ENCODE assay signal across 8 cellular contexts in the genomic region with DNA sequence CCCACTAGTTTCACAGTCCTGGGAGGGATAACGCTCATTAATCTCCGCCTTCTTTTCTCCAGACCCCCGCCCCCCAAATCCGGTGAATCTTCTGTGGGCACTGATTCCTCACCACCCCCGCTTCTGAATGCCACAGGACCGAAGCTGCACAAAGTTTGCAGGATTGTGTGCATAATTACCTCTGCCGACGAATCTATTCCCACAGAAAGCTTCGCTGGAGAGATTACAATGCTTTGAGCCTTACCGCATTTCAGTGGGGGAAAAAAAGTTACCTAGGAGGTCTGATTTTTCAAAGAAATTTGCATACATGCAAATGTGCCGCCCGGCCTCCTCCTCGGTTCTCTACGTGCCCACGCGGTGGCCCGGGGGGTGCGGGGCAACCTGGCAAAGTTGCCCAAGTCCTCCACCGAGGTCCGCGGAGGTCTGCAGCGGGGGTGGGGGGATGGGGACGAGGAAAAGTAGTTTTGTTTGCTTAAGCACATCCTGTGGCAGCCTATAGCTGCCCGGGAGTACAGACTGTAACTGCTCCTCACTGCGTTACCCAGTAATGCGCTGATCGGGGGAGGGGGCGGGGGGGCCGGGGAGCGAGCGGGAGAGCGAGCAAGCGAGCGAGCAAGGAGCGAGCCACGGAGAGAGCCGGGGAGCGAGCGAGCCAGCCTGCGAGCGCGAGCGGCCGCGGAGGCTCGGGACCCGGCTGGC. TPM values are rescaled to one million over a fixed set of nuclear protein-coding genes. Genes with fewer than 3 reads are reported as not detected.
DNase-seq lines count a peak whose midpoint lies in the region; ATAC-seq, FAIRE-seq and TF ChIP-seq lines count a peak whose summit lies in the region.

No MANE protein-coding gene starts in this region.

- no peaks in the 10 kb centered on the region for H3K36me3 ChIP-seq in HepG2 (replicated peaks in 1 of 2; ENCODE audit: control insufficient read depth in 1 of 2, insufficient read depth in 2 of 2, low read length in 2 of 2)

- ATAC-seq in HepG2 (peak; percentile 67), HG03342 (IDR thresholded peaks at IDR 0.05; ENCODE audit: unreplicated experiment) (no peak)

- peaks cover 18% of the 10 kb centered on the region; the same call in 1 of the 2 replicates for H4K20me1 ChIP-seq in HepG2 (ENCODE audit: insufficient read depth, low read length)

- CTCF ChIA-PET in HepG2 (lab: Yijun Ruan, JAX; ENCODE audit: low intra/inter-chr PET ratio, low total read pairs), result no interaction called here

- BruUV-seq in HepG2 (replicated peaks; lab: Mats Ljungman, UMichigan), result TSS peak; percentile 79

- H3K9me3 ChIP-seq in HepG2 (ENCODE audit: low read length), result no peaks in the 10 kb centered on the region

- H3K27ac ChIP-seq in cingulate gyrus (ENCODE audit: low read depth, low read length), result peak overlapping the region; percentile 88
- H3K27ac ChIP-seq in HepG2 (ENCODE audit: extremely low read length, insufficient read depth, low read length), result peak overlapping the region; percentile 83

- peak; percentile 4 for FAIRE-seq in HepG2 (lab: Jason Lieb, UNC)

- peak overlapping the region; percentile 72 for H3K9ac ChIP-seq in HepG2 (ENCODE audit: insufficient read depth, low read depth, low read length)

- intact Hi-C loops in HepG2 (cut with micrococcal nuclease; ENCODE audit: unreplicated experiment), result loop anchor here (2.0 to 10.0 kb wide), 2 partner anchors 103 to 143 kb away; no protein-coding TSS in a partner anchor

- peak overlapping the region; percentile 32 for H3K4me3 ChIP-seq in NB4 (ENCODE audit: low read depth, low read length)
- peak overlapping the region; percentile 83 to 96 (median 95) for H3K4me3 ChIP-seq in HepG2 (replicated peaks in 1 of 3; ENCODE audit: insufficient read depth in 1 of 3, low read depth in 2 of 3, low read length in 3 of 3)

- no peak for TF ChIP-seq RAD21 in HepG2 (CRISPR knock-in tag; IDR thresholded peaks at IDR 0.05)

- peaks cover 51% of the 10 kb centered on the region for H3K4me1 ChIP-seq in HepG2 (ENCODE audit: insufficient read depth, low read length)

- H3K79me2 ChIP-seq in HepG2 (ENCODE audit: insufficient read depth, low read length), result peaks cover 58% of the 10 kb centered on the region

- TF ChIP-seq CTCF in NB4 (IDR thresholded peaks at IDR 0.05; ENCODE audit: low read depth, low read length), result no peak
- TF ChIP-seq CTCF in HepG2 (CRISPR knock-in tag; IDR thresholded peaks at IDR 0.05), result no peak

- TF ChIP-seq POLR2A in NB4 (IDR thresholded peaks at IDR 0.05; ENCODE audit: extremely low read depth, insufficient read length) (no peak), HepG2 (IDR thresholded peaks at IDR 0.05; ENCODE audit: insufficient read depth in 1 of 2, low read depth in 2 of 2, low read length in 2 of 2) (no peak; a peak in 1 of 4 replicates)

- DNase-seq in COLO668 (lab: John Stamatoyannopoulos, UW; ENCODE audit: unreplicated experiment), result peak; percentile 79
- DNase-seq in NB4 (ENCODE audit: low read depth), result peak; percentile 45
- DNase-seq in activated CD4-positive, alpha-beta T cell treated with anti-CD3 and anti-CD28 coated beads for 4 hours, result peak; percentile 47 to 61
- peak; percentile 83 for DNase-seq in HepG2 (ENCODE audit: low spot score)
- peak; percentile 62 for DNase-seq in stimulated activated CD4-positive, alpha-beta T cell treated with anti-CD3 and anti-CD28 coated beads, Interleukin-4, amount 100 ng/mL, for 1 hour
- DNase-seq in COLO829 (ENCODE audit: low spot score), result no peak

- in situ Hi-C loops in HepG2 (cut with HindIII; ENCODE audit: extremely low pct_ligation_motif_present, low pct_unique_long_range_greater_than_20kb), result no loop called here

- 3% methylated on average over 24 of the region's 47 CpGs for WGBS in HepG2 (ENCODE audit: low lambda C conversion rate)

- peak overlapping the region; percentile 78 for H3K4me2 ChIP-seq in HepG2 (ENCODE audit: low read depth, low read length)

- POLR2A ChIA-PET in HepG2 (lab: Yijun Ruan, JAX), result interaction anchor here (0.7 to 1.9 kb wide), 23 partner anchors 11 to 255 kb away, joined by 3 to 11 read pairs (median 4); no protein-coding TSS in a partner anchor

- TF ChIP-seq EP300 in HepG2 (IDR thresholded peaks at IDR 0.05; ENCODE audit: low read depth in 2 of 2, low read length in 2 of 2) (peak in 1 of 2 experiments; percentile 54; a peak in 2 of 4 replicates), HepG2 (CRISPR knock-in tag; IDR thresholded peaks at IDR 0.05; ENCODE audit: borderline replicate concordance) (no peak)

- H2AFZ ChIP-seq in HepG2 (ENCODE audit: low read length), result peak overlapping the region; percentile 25

- H3K27me3 ChIP-seq in HepG2 (ENCODE audit: control insufficient read depth in 1 of 2, insufficient read depth in 2 of 2, low read length in 2 of 2), result no peaks in the 10 kb centered on the region; a peak in 1 of 5 replicates

TF ChIP-seq in HepG2, 621 proteins besides CTCF, POLR2A, EP300 and RAD21 (continues in another document):
- no peak for TF ChIP-seq ZNF530 (CRISPR knock-in tag; IDR thresholded peaks at IDR 0.05; ENCODE audit: low read depth)
- TF ChIP-seq, protein P1, sequence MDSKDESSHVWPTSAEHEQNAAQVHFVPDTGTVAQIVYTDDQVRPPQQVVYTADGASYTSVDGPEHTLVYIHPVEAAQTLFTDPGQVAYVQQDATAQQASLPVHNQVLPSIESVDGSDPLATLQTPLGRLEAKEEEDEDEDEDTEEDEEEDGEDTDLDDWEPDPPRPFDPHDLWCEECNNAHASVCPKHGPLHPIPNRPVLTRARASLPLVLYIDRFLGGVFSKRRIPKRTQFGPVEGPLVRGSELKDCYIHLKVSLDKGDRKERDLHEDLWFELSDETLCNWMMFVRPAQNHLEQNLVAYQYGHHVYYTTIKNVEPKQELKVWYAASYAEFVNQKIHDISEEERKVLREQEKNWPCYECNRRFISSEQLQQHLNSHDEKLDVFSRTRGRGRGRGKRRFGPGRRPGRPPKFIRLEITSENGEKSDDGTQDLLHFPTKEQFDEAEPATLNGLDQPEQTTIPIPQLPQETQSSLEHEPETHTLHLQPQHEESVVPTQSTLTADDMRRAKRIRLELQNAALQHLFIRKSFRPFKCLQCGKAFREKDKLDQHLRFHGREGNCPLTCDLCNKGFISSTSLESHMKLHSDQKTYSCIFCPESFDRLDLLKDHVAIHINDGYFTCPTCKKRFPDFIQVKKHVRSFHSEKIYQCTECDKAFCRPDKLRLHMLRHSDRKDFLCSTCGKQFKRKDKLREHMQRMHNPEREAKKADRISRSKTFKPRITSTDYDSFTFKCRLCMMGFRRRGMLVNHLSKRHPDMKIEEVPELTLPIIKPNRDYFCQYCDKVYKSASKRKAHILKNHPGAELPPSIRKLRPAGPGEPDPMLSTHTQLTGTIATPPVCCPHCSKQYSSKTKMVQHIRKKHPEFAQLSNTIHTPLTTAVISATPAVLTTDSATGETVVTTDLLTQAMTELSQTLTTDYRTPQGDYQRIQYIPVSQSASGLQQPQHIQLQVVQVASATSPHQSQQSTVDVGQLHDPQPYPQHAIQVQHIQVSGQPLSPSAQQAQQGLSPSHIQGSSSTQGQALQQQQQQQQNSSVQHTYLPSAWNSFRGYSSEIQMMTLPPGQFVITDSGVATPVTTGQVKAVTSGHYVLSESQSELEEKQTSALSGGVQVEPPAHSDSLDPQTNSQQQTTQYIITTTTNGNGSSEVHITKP (CRISPR knock-in tag; IDR thresholded peaks at IDR 0.05; ENCODE audit: low read depth), result no peak
- TF ChIP-seq ZFP36 (IDR thresholded peaks at IDR 0.05; ENCODE audit: borderline replicate concordance, low read depth, low read length, partially characterized antibody), result no peak
- no peak for TF ChIP-seq KLF6 (CRISPR knock-in tag; IDR thresholded peaks at IDR 0.05)
- peak; percentile 59 for TF ChIP-seq PRPF4 (IDR thresholded peaks at IDR 0.05; ENCODE audit: low read depth, low read length, poor library complexity, severe bottlenecking)
- TF ChIP-seq ZFP41 (CRISPR knock-in tag; IDR thresholded peaks at IDR 0.05; ENCODE audit: borderline replicate concordance), result no peak
- TF ChIP-seq SPEN (CRISPR knock-in tag; IDR thresholded peaks at IDR 0.05; ENCODE audit: low read depth), result 0 out of 2 replicates have a peak, but pooled peaks have one; percentile 2

RNA-seq across cellular contexts. Expression of gene NFIA, which starts 0.6 kb away (rescaled TPM):
- 14.8 and 28.5 TPM in 2 replicates for total RNA-seq in HepG2 (2016; rRNA removed; fragmentation: Illumina TruSeq; extraction: Trizol)
- total RNA-seq in HepG2 (2016; cell fraction: cytosol; rRNA removed; fragmentation: Illumina TruSeq; extraction: Trizol; ENCODE audit: low read depth), result 8.1 and 8.4 TPM in 2 replicates
- total RNA-seq in HepG2 (2016; cell fraction: insoluble cytoplasmic fraction; rRNA removed; fragmentation: Illumina TruSeq; extraction: Trizol), result 11.5 and 25.9 TPM in 2 replicates
- total RNA-seq in HepG2 (2016; cell fraction: membrane; rRNA removed; fragmentation: Illumina TruSeq; extraction: Trizol), result 7.4 and 7.5 TPM in 2 replicates
- 110 and 115 TPM in 2 replicates for total RNA-seq in HepG2 (2016; cell fraction: nucleus; rRNA removed; fragmentation: Illumina TruSeq; extraction: Trizol)
- 14.1 and 14.7 TPM in 2 replicates for polyA plus RNA-seq in HepG2 (2011; rRNA removed)
- 11.0 and 12.6 TPM in 2 replicates for polyA plus RNA-seq in HepG2 (2011; cell fraction: cytosol; rRNA removed)
- 20.1 and 25.7 TPM in 2 replicates for polyA plus RNA-seq in HepG2 (2011; cell fraction: nucleus; rRNA removed)
- 4.5 and 5.7 TPM in 2 replicates for polyA plus RNA-seq in HepG2 (2012)
- 0.64 and 0.71 TPM in 2 replicates for polyA plus RNA-seq in HepG2 (2016; cell fraction: cytosol; fragmentation: Illumina TruSeq; extraction: Trizol; ENCODE audit: low read depth)
- 11.5 and 13.5 TPM in 2 replicates for polyA plus RNA-seq in HepG2 (2016; cell fraction: insoluble cytoplasmic fraction; fragmentation: Illumina TruSeq; extraction: Trizol; ENCODE audit: low read depth)
- 3.0 and 3.1 TPM in 2 replicates for polyA plus RNA-seq in HepG2 (2016; cell fraction: membrane; fragmentation: Illumina TruSeq; extraction: Trizol; ENCODE audit: low read depth)
- 15.9 and 21.9 TPM in 2 replicates for polyA plus RNA-seq in HepG2 (2016; cell fraction: nucleus; fragmentation: Illumina TruSeq; extraction: Trizol; ENCODE audit: insufficient read depth, low read depth)
- polyA minus RNA-seq in HepG2 (2011; rRNA and poly(A)+ RNA removed; ENCODE audit: low replicate concordance), result 62.5 and 117 TPM in 2 replicates
- 18.3 and 19.2 TPM in 2 replicates for polyA minus RNA-seq in HepG2 (2011; cell fraction: cytosol; rRNA and poly(A)+ RNA removed)
- 167 and 202 TPM in 2 replicates for polyA minus RNA-seq in HepG2 (2011; cell fraction: nucleus; rRNA and poly(A)+ RNA removed)
